ENCODE assay signal across 2 cellular contexts in the genomic region with DNA sequence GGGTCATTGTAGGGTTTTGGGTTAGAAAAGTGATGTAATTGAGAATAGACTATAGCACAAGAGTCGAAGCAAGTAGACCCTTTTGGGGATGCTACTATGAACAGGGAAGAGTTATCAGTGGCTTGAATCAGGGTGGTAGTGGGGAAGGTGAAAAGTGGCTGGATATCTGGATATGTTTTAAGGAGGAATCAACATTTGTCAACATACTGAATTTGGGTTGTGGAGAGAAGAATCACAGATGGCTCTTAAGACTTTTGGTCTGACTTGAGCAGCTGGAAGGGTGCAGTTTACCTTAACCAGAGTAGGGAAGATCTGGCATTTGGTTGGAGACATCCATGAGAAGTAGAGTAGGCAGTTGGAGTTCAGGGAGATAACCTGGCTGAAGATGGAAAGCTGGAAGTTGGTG.
A peak's percentile ranks its signal among the peaks of the same experiment; 100 is the strongest.
TF ChIP-seq lines count a peak whose summit lies in the region.

No MANE protein-coding gene starts in this region.

TF ChIP-seq in SK-N-SH treated with all-trans-retinoic acid at 6 μM for 48 hours, 23 proteins besides CTCF, POLR2A, EP300 and RAD21 (continued from another document):
- TF ChIP-seq, protein P1, sequence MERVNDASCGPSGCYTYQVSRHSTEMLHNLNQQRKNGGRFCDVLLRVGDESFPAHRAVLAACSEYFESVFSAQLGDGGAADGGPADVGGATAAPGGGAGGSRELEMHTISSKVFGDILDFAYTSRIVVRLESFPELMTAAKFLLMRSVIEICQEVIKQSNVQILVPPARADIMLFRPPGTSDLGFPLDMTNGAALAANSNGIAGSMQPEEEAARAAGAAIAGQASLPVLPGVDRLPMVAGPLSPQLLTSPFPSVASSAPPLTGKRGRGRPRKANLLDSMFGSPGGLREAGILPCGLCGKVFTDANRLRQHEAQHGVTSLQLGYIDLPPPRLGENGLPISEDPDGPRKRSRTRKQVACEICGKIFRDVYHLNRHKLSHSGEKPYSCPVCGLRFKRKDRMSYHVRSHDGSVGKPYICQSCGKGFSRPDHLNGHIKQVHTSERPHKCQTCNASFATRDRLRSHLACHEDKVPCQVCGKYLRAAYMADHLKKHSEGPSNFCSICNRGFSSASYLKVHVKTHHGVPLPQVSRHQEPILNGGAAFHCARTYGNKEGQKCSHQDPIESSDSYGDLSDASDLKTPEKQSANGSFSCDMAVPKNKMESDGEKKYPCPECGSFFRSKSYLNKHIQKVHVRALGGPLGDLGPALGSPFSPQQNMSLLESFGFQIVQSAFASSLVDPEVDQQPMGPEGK (CRISPR knock-in tag; IDR thresholded peaks at IDR 0.05; ENCODE audit: borderline replicate concordance): 0 out of 2 replicates have a peak, but pooled peaks have one; percentile 21

TF ChIP-seq in SK-N-SH, 30 proteins besides CTCF, POLR2A, EP300 and RAD21 (continued from another document):
- TF ChIP-seq FOSL2 (IDR thresholded peaks at IDR 0.05; ENCODE audit: borderline replicate concordance, low read depth): no peak
- TF ChIP-seq, protein P2, sequence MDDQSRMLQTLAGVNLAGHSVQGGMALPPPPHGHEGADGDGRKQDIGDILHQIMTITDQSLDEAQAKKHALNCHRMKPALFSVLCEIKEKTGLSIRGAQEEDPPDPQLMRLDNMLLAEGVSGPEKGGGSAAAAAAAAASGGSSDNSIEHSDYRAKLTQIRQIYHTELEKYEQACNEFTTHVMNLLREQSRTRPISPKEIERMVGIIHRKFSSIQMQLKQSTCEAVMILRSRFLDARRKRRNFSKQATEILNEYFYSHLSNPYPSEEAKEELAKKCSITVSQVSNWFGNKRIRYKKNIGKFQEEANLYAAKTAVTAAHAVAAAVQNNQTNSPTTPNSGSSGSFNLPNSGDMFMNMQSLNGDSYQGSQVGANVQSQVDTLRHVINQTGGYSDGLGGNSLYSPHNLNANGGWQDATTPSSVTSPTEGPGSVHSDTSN (IDR thresholded peaks at IDR 0.05): no peak
- TF ChIP-seq RCOR1 (IDR thresholded peaks at IDR 0.05; ENCODE audit: low read length): no peak
- TF ChIP-seq MEF2A (IDR thresholded peaks at IDR 0.05; ENCODE audit: borderline replicate concordance, low read depth): no peak
- no peak for TF ChIP-seq YY1 (IDR thresholded peaks at IDR 0.05; ENCODE audit: low read depth)
- no peak for TF ChIP-seq ELF1 (IDR thresholded peaks at IDR 0.05)
- TF ChIP-seq, protein P3, sequence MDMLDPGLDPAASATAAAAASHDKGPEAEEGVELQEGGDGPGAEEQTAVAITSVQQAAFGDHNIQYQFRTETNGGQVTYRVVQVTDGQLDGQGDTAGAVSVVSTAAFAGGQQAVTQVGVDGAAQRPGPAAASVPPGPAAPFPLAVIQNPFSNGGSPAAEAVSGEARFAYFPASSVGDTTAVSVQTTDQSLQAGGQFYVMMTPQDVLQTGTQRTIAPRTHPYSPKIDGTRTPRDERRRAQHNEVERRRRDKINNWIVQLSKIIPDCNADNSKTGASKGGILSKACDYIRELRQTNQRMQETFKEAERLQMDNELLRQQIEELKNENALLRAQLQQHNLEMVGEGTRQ (IDR thresholded peaks at IDR 0.05; ENCODE audit: borderline replicate concordance, low read depth, low read length): no peak
- no peak for TF ChIP-seq FOXJ3 (CRISPR knock-in tag; IDR thresholded peaks at IDR 0.05)
- TF ChIP-seq, protein P4, sequence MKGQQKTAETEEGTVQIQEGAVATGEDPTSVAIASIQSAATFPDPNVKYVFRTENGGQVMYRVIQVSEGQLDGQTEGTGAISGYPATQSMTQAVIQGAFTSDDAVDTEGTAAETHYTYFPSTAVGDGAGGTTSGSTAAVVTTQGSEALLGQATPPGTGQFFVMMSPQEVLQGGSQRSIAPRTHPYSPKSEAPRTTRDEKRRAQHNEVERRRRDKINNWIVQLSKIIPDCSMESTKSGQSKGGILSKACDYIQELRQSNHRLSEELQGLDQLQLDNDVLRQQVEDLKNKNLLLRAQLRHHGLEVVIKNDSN (IDR thresholded peaks at IDR 0.05; ENCODE audit: borderline replicate concordance, low read depth): no peak
- TF ChIP-seq NFIC (IDR thresholded peaks at IDR 0.05; ENCODE audit: borderline replicate concordance): no peak
- no peak for TF ChIP-seq TAF1 (IDR thresholded peaks at IDR 0.05; ENCODE audit: borderline replicate concordance, low read depth, low read length)
- no peak for TF ChIP-seq CHD2 (IDR thresholded peaks at IDR 0.05; ENCODE audit: low read length, partially characterized antibody)
- TF ChIP-seq RFX5 (IDR thresholded peaks at IDR 0.05; ENCODE audit: low read length): no peak
- TF ChIP-seq, protein P5, sequence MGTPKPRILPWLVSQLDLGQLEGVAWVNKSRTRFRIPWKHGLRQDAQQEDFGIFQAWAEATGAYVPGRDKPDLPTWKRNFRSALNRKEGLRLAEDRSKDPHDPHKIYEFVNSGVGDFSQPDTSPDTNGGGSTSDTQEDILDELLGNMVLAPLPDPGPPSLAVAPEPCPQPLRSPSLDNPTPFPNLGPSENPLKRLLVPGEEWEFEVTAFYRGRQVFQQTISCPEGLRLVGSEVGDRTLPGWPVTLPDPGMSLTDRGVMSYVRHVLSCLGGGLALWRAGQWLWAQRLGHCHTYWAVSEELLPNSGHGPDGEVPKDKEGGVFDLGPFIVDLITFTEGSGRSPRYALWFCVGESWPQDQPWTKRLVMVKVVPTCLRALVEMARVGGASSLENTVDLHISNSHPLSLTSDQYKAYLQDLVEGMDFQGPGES (IDR thresholded peaks at IDR 0.05; ENCODE audit: low read depth, low read length): no peak
